1 cellular context compared by ENCODE assay signal in the genomic region with DNA sequence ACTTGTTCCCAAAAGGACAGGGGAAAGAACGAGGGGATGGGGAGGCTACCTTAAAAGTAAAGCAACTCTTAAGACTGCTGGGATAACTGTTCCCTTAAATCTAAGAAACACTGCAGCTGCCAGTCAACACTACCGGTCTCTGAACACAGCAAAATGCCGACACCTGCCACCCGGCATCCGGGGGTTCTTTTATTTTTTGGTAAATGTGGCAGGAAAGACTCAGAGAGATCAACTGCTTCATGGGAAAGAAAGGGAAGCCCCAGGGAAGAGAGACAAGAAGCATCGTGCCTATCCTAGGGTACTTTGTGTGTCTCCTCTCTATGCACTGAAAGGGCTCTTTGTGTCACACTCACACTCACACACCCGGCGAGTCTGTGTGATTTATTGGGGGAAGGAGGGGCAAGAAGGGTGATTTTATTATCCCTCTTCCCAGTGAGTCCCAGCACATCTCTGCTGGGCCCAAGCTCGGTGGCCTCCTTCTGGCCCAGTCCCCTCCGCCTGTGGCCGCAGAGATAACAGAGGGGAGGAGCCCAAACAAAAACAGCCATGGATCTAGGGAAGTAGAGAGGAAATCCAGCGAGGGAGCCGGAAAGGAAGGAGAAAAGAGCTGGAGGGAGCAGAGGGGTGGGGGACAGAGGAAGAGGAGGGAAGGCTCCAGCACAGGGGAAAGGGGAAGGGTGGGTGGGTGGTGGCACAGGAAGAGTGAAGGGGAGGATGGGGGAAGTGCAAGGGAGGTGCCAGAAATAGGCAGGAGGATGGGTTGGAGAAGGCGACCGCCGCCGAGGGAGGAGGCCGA.
TF ChIP-seq lines count a peak whose summit lies in the region.

No MANE protein-coding gene starts in this region.

TF ChIP-seq in K562, 482 proteins besides CTCF, POLR2A, EP300 and RAD21 (continued from another document):
- TF ChIP-seq, protein P1, sequence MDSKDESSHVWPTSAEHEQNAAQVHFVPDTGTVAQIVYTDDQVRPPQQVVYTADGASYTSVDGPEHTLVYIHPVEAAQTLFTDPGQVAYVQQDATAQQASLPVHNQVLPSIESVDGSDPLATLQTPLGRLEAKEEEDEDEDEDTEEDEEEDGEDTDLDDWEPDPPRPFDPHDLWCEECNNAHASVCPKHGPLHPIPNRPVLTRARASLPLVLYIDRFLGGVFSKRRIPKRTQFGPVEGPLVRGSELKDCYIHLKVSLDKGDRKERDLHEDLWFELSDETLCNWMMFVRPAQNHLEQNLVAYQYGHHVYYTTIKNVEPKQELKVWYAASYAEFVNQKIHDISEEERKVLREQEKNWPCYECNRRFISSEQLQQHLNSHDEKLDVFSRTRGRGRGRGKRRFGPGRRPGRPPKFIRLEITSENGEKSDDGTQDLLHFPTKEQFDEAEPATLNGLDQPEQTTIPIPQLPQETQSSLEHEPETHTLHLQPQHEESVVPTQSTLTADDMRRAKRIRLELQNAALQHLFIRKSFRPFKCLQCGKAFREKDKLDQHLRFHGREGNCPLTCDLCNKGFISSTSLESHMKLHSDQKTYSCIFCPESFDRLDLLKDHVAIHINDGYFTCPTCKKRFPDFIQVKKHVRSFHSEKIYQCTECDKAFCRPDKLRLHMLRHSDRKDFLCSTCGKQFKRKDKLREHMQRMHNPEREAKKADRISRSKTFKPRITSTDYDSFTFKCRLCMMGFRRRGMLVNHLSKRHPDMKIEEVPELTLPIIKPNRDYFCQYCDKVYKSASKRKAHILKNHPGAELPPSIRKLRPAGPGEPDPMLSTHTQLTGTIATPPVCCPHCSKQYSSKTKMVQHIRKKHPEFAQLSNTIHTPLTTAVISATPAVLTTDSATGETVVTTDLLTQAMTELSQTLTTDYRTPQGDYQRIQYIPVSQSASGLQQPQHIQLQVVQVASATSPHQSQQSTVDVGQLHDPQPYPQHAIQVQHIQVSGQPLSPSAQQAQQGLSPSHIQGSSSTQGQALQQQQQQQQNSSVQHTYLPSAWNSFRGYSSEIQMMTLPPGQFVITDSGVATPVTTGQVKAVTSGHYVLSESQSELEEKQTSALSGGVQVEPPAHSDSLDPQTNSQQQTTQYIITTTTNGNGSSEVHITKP (IDR thresholded peaks at IDR 0.05; ENCODE audit: partially characterized antibody), result peak; percentile 12
- TF ChIP-seq NR4A1 (CRISPR knock-in tag; IDR thresholded peaks at IDR 0.05), result no peak
- no peak for TF ChIP-seq NR4A1 (tag; IDR thresholded peaks at IDR 0.05)
- no peak for TF ChIP-seq ZC3H11A (IDR thresholded peaks at IDR 0.05; ENCODE audit: low read depth, low read length)
- TF ChIP-seq CBX5 (IDR thresholded peaks at IDR 0.05; ENCODE audit: borderline replicate concordance, low read depth), result no peak
- TF ChIP-seq PHF20 (IDR thresholded peaks at IDR 0.05; ENCODE audit: partially characterized antibody), result no peak
- no peak for TF ChIP-seq PRMT5 (CRISPR knock-in tag; IDR thresholded peaks at IDR 0.05)
- TF ChIP-seq, protein P2, sequence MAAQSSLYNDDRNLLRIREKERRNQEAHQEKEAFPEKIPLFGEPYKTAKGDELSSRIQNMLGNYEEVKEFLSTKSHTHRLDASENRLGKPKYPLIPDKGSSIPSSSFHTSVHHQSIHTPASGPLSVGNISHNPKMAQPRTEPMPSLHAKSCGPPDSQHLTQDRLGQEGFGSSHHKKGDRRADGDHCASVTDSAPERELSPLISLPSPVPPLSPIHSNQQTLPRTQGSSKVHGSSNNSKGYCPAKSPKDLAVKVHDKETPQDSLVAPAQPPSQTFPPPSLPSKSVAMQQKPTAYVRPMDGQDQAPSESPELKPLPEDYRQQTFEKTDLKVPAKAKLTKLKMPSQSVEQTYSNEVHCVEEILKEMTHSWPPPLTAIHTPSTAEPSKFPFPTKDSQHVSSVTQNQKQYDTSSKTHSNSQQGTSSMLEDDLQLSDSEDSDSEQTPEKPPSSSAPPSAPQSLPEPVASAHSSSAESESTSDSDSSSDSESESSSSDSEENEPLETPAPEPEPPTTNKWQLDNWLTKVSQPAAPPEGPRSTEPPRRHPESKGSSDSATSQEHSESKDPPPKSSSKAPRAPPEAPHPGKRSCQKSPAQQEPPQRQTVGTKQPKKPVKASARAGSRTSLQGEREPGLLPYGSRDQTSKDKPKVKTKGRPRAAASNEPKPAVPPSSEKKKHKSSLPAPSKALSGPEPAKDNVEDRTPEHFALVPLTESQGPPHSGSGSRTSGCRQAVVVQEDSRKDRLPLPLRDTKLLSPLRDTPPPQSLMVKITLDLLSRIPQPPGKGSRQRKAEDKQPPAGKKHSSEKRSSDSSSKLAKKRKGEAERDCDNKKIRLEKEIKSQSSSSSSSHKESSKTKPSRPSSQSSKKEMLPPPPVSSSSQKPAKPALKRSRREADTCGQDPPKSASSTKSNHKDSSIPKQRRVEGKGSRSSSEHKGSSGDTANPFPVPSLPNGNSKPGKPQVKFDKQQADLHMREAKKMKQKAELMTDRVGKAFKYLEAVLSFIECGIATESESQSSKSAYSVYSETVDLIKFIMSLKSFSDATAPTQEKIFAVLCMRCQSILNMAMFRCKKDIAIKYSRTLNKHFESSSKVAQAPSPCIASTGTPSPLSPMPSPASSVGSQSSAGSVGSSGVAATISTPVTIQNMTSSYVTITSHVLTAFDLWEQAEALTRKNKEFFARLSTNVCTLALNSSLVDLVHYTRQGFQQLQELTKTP (IDR thresholded peaks at IDR 0.05; ENCODE audit: low read depth in 1 of 2, partially characterized antibody in 2 of 2), result no peak
- no peak for TF ChIP-seq NUFIP1 (IDR thresholded peaks at IDR 0.05; ENCODE audit: partially characterized antibody)
- no peak for TF ChIP-seq ZKSCAN8 (CRISPR knock-in tag; IDR thresholded peaks at IDR 0.05)
- no peak for TF ChIP-seq NFIX (CRISPR knock-in tag; IDR thresholded peaks at IDR 0.05; ENCODE audit: low read depth)
- TF ChIP-seq ZNF780A (CRISPR knock-in tag; IDR thresholded peaks at IDR 0.05), result no peak
- no peak for TF ChIP-seq HMG20B (CRISPR knock-in tag; IDR thresholded peaks at IDR 0.05)
- no peak for TF ChIP-seq SREBF1 (IDR thresholded peaks at IDR 0.05; ENCODE audit: borderline replicate concordance, low read depth, low read length)
TF ChIP-seq in K562: peak in this region for 46.
